16 cellular contexts compared by ENCODE assay signal in genomic region chr9:18748106-18748719, GRCh38.
"Had no signal": no experiment of that assay in that cellular context is flagged by ENCODE, and none has a peak within 500 bp of the region (broad histone marks: within the 10 kb centered on the region; RNA-seq: fewer than 3 reads in every experiment).

No MANE protein-coding gene starts in this region.

- H3K4me1 ChIP-seq: colonic mucosa, neural progenitor cell, vagina had no signal

- H3K27ac ChIP-seq: colonic mucosa, lower lobe of right lung, neural progenitor cell, ovary, thoracic aorta, vagina, VCaP had no signal

- H3K4me3 ChIP-seq: colonic mucosa, lower lobe of right lung, neural progenitor cell, ovary, thoracic aorta, vagina had no signal

- H3K9me3 ChIP-seq: colonic mucosa, lower lobe of right lung, ovary, thoracic aorta, vagina had no signal

- H3K27me3 ChIP-seq: colonic mucosa, neural progenitor cell, ovary, vagina had no signal

- DNase-seq: activated CD4-positive, alpha-beta memory T cell treated with anti-CD3 and anti-CD28 coated beads for 36 hours; activated CD4-positive, alpha-beta T cell treated with anti-CD3 and anti-CD28 coated beads for 1 hour; activated CD8-positive, alpha-beta memory T cell treated with anti-CD3 and anti-CD28 coated beads, Interleukin-2, amount 10 ng/mL, durations not matched to agents 7 days and 5 days; activated naive CD4-positive, alpha-beta T cell treated with anti-CD3 and anti-CD28 coated beads, Interleukin-2, amount 10 ng/mL, durations not matched to agents 7 days and 5 days; activated T-cell treated with anti-CD3 and anti-CD28 coated beads, Interleukin-2, amount 50 U/mL, for 1 hour; foreskin melanocyte; immature natural killer cell; lower lobe of right lung; ovary; T-helper 1 cell had no signal

- ATAC-seq: activated CD8-positive, alpha-beta memory T cell treated with anti-CD3 and anti-CD28 coated beads, Interleukin-2, amount 10 ng/mL, durations not matched to agents 7 days and 5 days had no signal

- H3K36me3 ChIP-seq: colonic mucosa, lower lobe of right lung, neural progenitor cell, ovary, thoracic aorta, vagina had no signal

- FAIRE-seq: endometrium had no signal
